Comparison of ENCODE assay signal across 10 cellular contexts in the genomic region with DNA sequence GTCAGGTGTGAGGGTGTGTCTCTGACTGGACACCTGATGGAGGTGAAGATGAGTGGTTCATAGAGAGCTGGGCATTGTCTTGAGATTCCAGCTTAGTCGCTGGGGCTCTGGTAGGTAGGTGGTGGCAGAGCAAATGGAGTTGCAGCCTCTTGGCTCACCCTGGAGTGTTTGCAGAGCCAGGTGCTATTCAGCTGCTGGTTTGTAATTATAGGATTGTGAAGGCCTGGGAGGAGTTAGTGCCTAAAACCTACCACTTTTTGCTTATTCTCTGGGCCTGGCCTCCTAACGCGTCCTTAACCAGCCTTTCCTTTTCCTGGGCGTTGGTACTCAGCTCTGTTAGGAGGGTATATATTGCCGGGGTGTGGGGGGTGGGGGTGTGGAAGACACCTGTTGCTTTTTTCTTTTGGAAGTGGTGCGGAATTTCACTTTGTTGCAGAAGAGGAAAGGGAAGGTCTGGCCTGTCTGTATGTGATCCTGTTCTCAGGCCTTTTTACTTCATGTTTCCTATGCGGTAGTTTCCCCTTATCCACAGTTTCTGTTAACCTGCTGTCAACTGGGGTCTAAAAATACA. TPM values are rescaled to one million over a fixed set of nuclear protein-coding genes. Genes with fewer than 3 reads are reported as not detected.
DNase-seq lines count a peak whose midpoint lies in the region; ATAC-seq, FAIRE-seq and TF ChIP-seq lines count a peak whose summit lies in the region.
"Had no signal": no experiment of that assay in that cellular context is flagged by ENCODE, and none has a peak within 500 bp of the region (broad histone marks: within the 10 kb centered on the region; RNA-seq: fewer than 3 reads in every experiment).

No MANE protein-coding gene starts in this region.

- no peak overlapping the region for H3K27ac ChIP-seq in naive thymus-derived CD4-positive, alpha-beta T cell (ENCODE audit: low read depth, low read length)
- H3K27ac ChIP-seq: ovary had no signal

- POLR2A ChIA-PET in T-cell (lab: Charles Lee), result interaction anchor here (0.6 to 0.8 kb wide), 2 partner anchors 16 to 23 kb away, joined by 3 to 7 read pairs; a partner anchor contains a TSS
- POLR2A ChIA-PET in naive thymus-derived CD4-positive, alpha-beta T cell (lab: Charles Lee), result interaction anchor here (0.8 to 2.0 kb wide), 3 partner anchors 10 to 288 kb away, joined by 3 to 6 read pairs (median 6); a partner anchor contains a TSS

- H3K9me3 ChIP-seq in naive thymus-derived CD4-positive, alpha-beta T cell (ENCODE audit: control insufficient read depth in 2 of 3, low read length in 3 of 3), result no peaks in the 10 kb centered on the region
- H3K9me3 ChIP-seq: ovary had no signal

- FAIRE-seq in D721Med (lab: Jason Lieb, UNC), result no peak

- no peaks in the 10 kb centered on the region for H3K27me3 Mint-ChIP-seq in T-cell
- H3K27me3 Mint-ChIP-seq in naive thymus-derived CD4-positive, alpha-beta T cell, result no peaks in the 10 kb centered on the region

- peaks cover 43 to 44% (median 44%) of the 10 kb centered on the region in 3 donors for H3K4me1 Mint-ChIP-seq in T-cell
- peaks cover 33 to 53% (median 47%) of the 10 kb centered on the region in 7 donors for H3K4me1 Mint-ChIP-seq in naive thymus-derived CD4-positive, alpha-beta T cell

- H3K27ac Mint-ChIP-seq in T-cell, result peak overlapping the region; percentile 50 to 68
- peak overlapping the region in 7 of 9 donors; percentile 12 to 95 (median 49) for H3K27ac Mint-ChIP-seq in naive thymus-derived CD4-positive, alpha-beta T cell

- intact Hi-C loops in naive thymus-derived CD4-positive, alpha-beta T cell (cut with micrococcal nuclease), result no loop called here

- DNase-seq in NCI-H187 (lab: John Stamatoyannopoulos, UW) (peak; percentile 13 to 17), NCI-H187 treated with DMSO at 0.1 percent for 48 hours (lab: John Stamatoyannopoulos, UW) (no peak), HFF-Myc (ENCODE audit: extremely low read depth, low read depth) (no peak), T-cell (no peak), D721Med (ENCODE audit: insufficient read length, low spot score) (no peak)
- no peak for DNase-seq in naive thymus-derived CD4-positive, alpha-beta T cell
- DNase-seq: NCI-H82, ovary had no signal

- no peak for ATAC-seq in T-cell (replicated peaks in 1 of 4)
- ATAC-seq in naive thymus-derived CD4-positive, alpha-beta T cell, result no peak
- ATAC-seq in HG02870 (IDR thresholded peaks at IDR 0.05; ENCODE audit: unreplicated experiment), result no peak
- ATAC-seq in GM18858 (IDR thresholded peaks at IDR 0.05; ENCODE audit: unreplicated experiment), result no peak

- H3K36me3 ChIP-seq in naive thymus-derived CD4-positive, alpha-beta T cell (ENCODE audit: control insufficient read depth in 2 of 3, insufficient read depth in 3 of 3, low read length in 3 of 3), result peaks cover 0 to 44% (median 18%) of the 10 kb centered on the region in 3 experiments
- H3K36me3 ChIP-seq: ovary had no signal

- H3K4me3 Mint-ChIP-seq in T-cell, result no peak overlapping the region
- peak overlapping the region in 6 of 10 donors; percentile 4 to 55 (median 32) for H3K4me3 Mint-ChIP-seq in naive thymus-derived CD4-positive, alpha-beta T cell

- H3K4me1 ChIP-seq in naive thymus-derived CD4-positive, alpha-beta T cell (ENCODE audit: control insufficient read depth in 2 of 2, insufficient read depth in 2 of 2, low read length in 2 of 2), result peaks cover 15 to 26% of the 10 kb centered on the region in 2 donors

- H3K27me3 ChIP-seq in naive thymus-derived CD4-positive, alpha-beta T cell (ENCODE audit: control insufficient read depth in 2 of 2, insufficient read depth in 2 of 2, low read length in 2 of 2), result no peaks in the 10 kb centered on the region
- H3K27me3 ChIP-seq: ovary had no signal

- TF ChIP-seq CTCF in HFF-Myc (IDR thresholded peaks at IDR 0.05; ENCODE audit: low read depth, low read length, missing control alignments) (no peak), D721Med (IDR thresholded peaks at IDR 0.05; ENCODE audit: insufficient read depth, missing control alignments) (no peak)

- CTCF ChIA-PET in T-cell (lab: Charles Lee), result no interaction called here
- CTCF ChIA-PET in naive thymus-derived CD4-positive, alpha-beta T cell (lab: Charles Lee), result interaction anchor here (0.7 kb wide), 1 partner anchor 295 kb away, joined by 4 read pairs; no protein-coding TSS in a partner anchor

- H3K36me3 Mint-ChIP-seq in T-cell, result peaks cover 27% of the 10 kb centered on the region
- peaks cover 0 to 25% (median 5%) of the 10 kb centered on the region in 5 donors for H3K36me3 Mint-ChIP-seq in naive thymus-derived CD4-positive, alpha-beta T cell

- H3K4me3 ChIP-seq in HFF-Myc (replicated peaks; ENCODE audit: low read depth, low read length), result peak overlapping the region; percentile 70
- no peak overlapping the region for H3K4me3 ChIP-seq in naive thymus-derived CD4-positive, alpha-beta T cell (ENCODE audit: low read length)
- H3K4me3 ChIP-seq: ovary had no signal

- no peaks in the 10 kb centered on the region for H3K9me3 Mint-ChIP-seq in T-cell
- H3K9me3 Mint-ChIP-seq in naive thymus-derived CD4-positive, alpha-beta T cell, result no peaks in the 10 kb centered on the region

RNA-seq across cellular contexts. Expression of a gene that starts 3.2 kb away (rescaled TPM):
- 10 to 100 TPM; 33.5 to 55.1 (median 51.4) TPM for total RNA-seq in T-cell
- 10 to 100 TPM; 33.7 to 56.5 (median 40.6) TPM for total RNA-seq in naive thymus-derived CD4-positive, alpha-beta T cell
- 10 to 100 TPM in 1 of 2 donors, 1 to 10 TPM in 1; 9.7 to 31.0 TPM for polyA plus RNA-seq in naive thymus-derived CD4-positive, alpha-beta T cell

RNA-seq across cellular contexts. Expression of a gene that starts 15.9 kb away (rescaled TPM):
- 100 to 1,000 TPM; 120 to 147 (median 126) TPM for total RNA-seq in T-cell
- 100 to 1,000 TPM; 101 to 152 (median 115) TPM for total RNA-seq in naive thymus-derived CD4-positive, alpha-beta T cell
- 10 to 100 TPM; 26.2 to 45.8 TPM for polyA plus RNA-seq in naive thymus-derived CD4-positive, alpha-beta T cell

RNA-seq across cellular contexts. Expression of a gene that starts 16.1 kb away (rescaled TPM):
- total RNA-seq in T-cell, result 10 to 100 TPM; 40.7 to 69.8 (median 62.4) TPM
- 10 to 100 TPM; 45.1 to 98.5 (median 58.8) TPM for total RNA-seq in naive thymus-derived CD4-positive, alpha-beta T cell
- polyA plus RNA-seq in naive thymus-derived CD4-positive, alpha-beta T cell, result 10 to 100 TPM; 54.5 to 91.6 TPM

Comparison
In these comparisons a context has a peak if more than half of its experiments do, and no peak if none do; other contexts are left out.
1. DNase-seq: peak in NCI-H187 (2 of 2); none in NCI-H187 treated with DMSO at 0.1 percent for 48 hours (single experiment), HFF-Myc (single experiment), T-cell (0 of 34), naive thymus-derived CD4-positive, alpha-beta T cell (0 of 9) and D721Med (single experiment).
2. H3K4me3 Mint-ChIP-seq: peak in naive thymus-derived CD4-positive, alpha-beta T cell (6 of 10); none in T-cell (0 of 3).